16 cellular contexts compared by ENCODE assay signal in genomic region chr1:230352537-230352936, GRCh38.
DNase-seq lines count a peak whose midpoint lies in the region; ATAC-seq and TF ChIP-seq lines count a peak whose summit lies in the region.
"Had no signal": no experiment of that assay in that cellular context is flagged by ENCODE, and none has a peak within 500 bp of the region (broad histone marks: within the 10 kb centered on the region; RNA-seq: fewer than 3 reads in every experiment).

No MANE protein-coding gene starts in this region.

- H3K36me3 Mint-ChIP-seq in neural progenitor cell = peaks cover 21% of the 10 kb centered on the region
- H3K36me3 Mint-ChIP-seq: CD14-positive monocyte; CD4-positive, alpha-beta memory T cell had no signal

- no peaks in the 10 kb centered on the region for H3K79me2 ChIP-seq in neural progenitor cell (ENCODE audit: low read depth)

- intact Hi-C loops in vagina (cut with DNase I) = no loop called here

- H3K4me3 ChIP-seq in neural progenitor cell (no peak overlapping the region), vagina (no peak overlapping the region)
- H3K4me3 ChIP-seq: BLaER1, GM23338 had no signal

- no peaks in the 10 kb centered on the region for H4K20me1 ChIP-seq in neural progenitor cell (ENCODE audit: low read depth)
- H4K20me1 ChIP-seq: BLaER1 had no signal

- peaks cover 2% of the 10 kb centered on the region for H3K27me3 Mint-ChIP-seq in neural progenitor cell (ENCODE audit: insufficient read depth, low read depth)

- ATAC-seq in HG03095 (IDR thresholded peaks at IDR 0.05; ENCODE audit: unreplicated experiment) = no peak
- ATAC-seq: GM23338 had no signal

- no peak overlapping the region for H3K4me3 Mint-ChIP-seq in neural progenitor cell
- H3K4me3 Mint-ChIP-seq: CD14-positive monocyte; CD4-positive, alpha-beta memory T cell; GM23338 had no signal

- no peaks in the 10 kb centered on the region for H3F3A ChIP-seq in neural progenitor cell (ENCODE audit: low read depth)

- H3K27me3 ChIP-seq in layer of hippocampus (ENCODE audit: control insufficient read depth, insufficient read depth, low read length) = no peaks in the 10 kb centered on the region
- H3K27me3 ChIP-seq in neural progenitor cell = no peaks in the 10 kb centered on the region
- no peaks in the 10 kb centered on the region for H3K27me3 ChIP-seq in vagina
- H3K27me3 ChIP-seq: BLaER1 had no signal

- H3K27ac ChIP-seq in angular gyrus (ENCODE audit: low read depth, low read length) (peak overlapping the region; percentile 4), layer of hippocampus (ENCODE audit: low read depth, low read length) (peak overlapping the region; percentile 2), neural progenitor cell (no peak overlapping the region), vagina (peak overlapping the region; percentile 19)
- H3K27ac ChIP-seq: BLaER1 had no signal

- TF ChIP-seq CTCF in neural progenitor cell (IDR thresholded peaks at IDR 0.05) = no peak
- TF ChIP-seq CTCF in vagina (IDR thresholded peaks at IDR 0.05) = no peak

- H3K9me3 ChIP-seq in neural progenitor cell (ENCODE audit: low read depth) (no peaks in the 10 kb centered on the region), vagina (no peaks in the 10 kb centered on the region)
- H3K9me3 ChIP-seq: BLaER1 had no signal

- H3K4me2 ChIP-seq in neural progenitor cell = no peak overlapping the region
- H3K4me2 ChIP-seq: BLaER1, GM23338 had no signal

- H3K4me1 Mint-ChIP-seq in neural progenitor cell = peaks cover 22% of the 10 kb centered on the region
- H3K4me1 Mint-ChIP-seq: CD14-positive monocyte; CD4-positive, alpha-beta memory T cell; GM23338 had no signal

- H2AFZ ChIP-seq in neural progenitor cell (replicated peaks) = no peak overlapping the region
- H2AFZ ChIP-seq: GM23338 had no signal

- H3K36me3 ChIP-seq in neural progenitor cell (no peaks in the 10 kb centered on the region), vagina (no peaks in the 10 kb centered on the region)
- H3K36me3 ChIP-seq: BLaER1 had no signal

- DNase-seq in neural progenitor cell (ENCODE audit: low spot score) (no peak), vagina (ENCODE audit: extremely low spot score in 2 of 2) (no peak), UCSD-AML1 (lab: John Stamatoyannopoulos, UW; ENCODE audit: unreplicated experiment) (no peak), NCI-H748 (lab: John Stamatoyannopoulos, UW; ENCODE audit: unreplicated experiment) (no peak)
- DNase-seq: 8988T; CD4-positive, alpha-beta memory T cell; DMS153; DMS79; GDM1; HCEC 1CT had no signal

- H3K9me3 Mint-ChIP-seq in neural progenitor cell = no peaks in the 10 kb centered on the region
- H3K9me3 Mint-ChIP-seq: CD4-positive, alpha-beta memory T cell; GM23338 had no signal

- H3K27ac Mint-ChIP-seq in neural progenitor cell = peak overlapping the region; percentile 30
- H3K27ac Mint-ChIP-seq: CD14-positive monocyte; CD4-positive, alpha-beta memory T cell; GM23338 had no signal

- H3K9ac ChIP-seq in neural progenitor cell = no peak overlapping the region
- H3K9ac ChIP-seq: BLaER1 had no signal

- H3K4me1 ChIP-seq in neural progenitor cell = peaks cover 11% of the 10 kb centered on the region
- H3K4me1 ChIP-seq in vagina = peaks cover 29% of the 10 kb centered on the region
- H3K4me1 ChIP-seq: BLaER1 had no signal

- no peak for TF ChIP-seq POLR2A in vagina (IDR thresholded peaks at IDR 0.05)
